8 cellular contexts compared by ENCODE assay signal in genomic region chr6:99614430-99615161, GRCh38. TPM values are rescaled to one million over a fixed set of nuclear protein-coding genes. Genes with fewer than 3 reads are reported as not detected.
DNase-seq lines count a peak whose midpoint lies in the region; ATAC-seq and TF ChIP-seq lines count a peak whose summit lies in the region.

No MANE protein-coding gene starts in this region.

- H3K36me3 ChIP-seq in SJSA1 (no peaks in the 10 kb centered on the region), skeletal muscle satellite cell (ENCODE audit: insufficient read depth, low read length) (no peaks in the 10 kb centered on the region)

- H3K27me3 ChIP-seq in SJSA1 (replicated peaks) (peaks cover 97% of the 10 kb centered on the region), foreskin keratinocyte (peaks cover 100% of the 10 kb centered on the region), skeletal muscle satellite cell (ENCODE audit: control insufficient read depth, insufficient read depth, low read length) (peaks cover 96% of the 10 kb centered on the region)

- peaks cover 26% of the 10 kb centered on the region for H3K4me1 Mint-ChIP-seq in activated CD4-positive, alpha-beta T cell treated with anti-CD3 and anti-CD28 coated beads, Interleukin-2, amount 10 ng/mL, durations not matched to agents 24 days and 14 days

- H3K9me3 Mint-ChIP-seq in activated CD4-positive, alpha-beta T cell treated with anti-CD3 and anti-CD28 coated beads, Interleukin-2, amount 10 ng/mL, durations not matched to agents 24 days and 14 days = peaks cover 12% of the 10 kb centered on the region

- no peak overlapping the region for H3K9ac ChIP-seq in skeletal muscle satellite cell (ENCODE audit: low read depth, low read length)

- H3K27ac ChIP-seq in SJSA1 (no peak overlapping the region), foreskin keratinocyte (no peak overlapping the region)

- H3K27me3 Mint-ChIP-seq in activated CD4-positive, alpha-beta T cell treated with anti-CD3 and anti-CD28 coated beads, Interleukin-2, amount 10 ng/mL, durations not matched to agents 24 days and 14 days = peaks cover 73% of the 10 kb centered on the region

- H3K9me3 ChIP-seq in SJSA1 (replicated peaks) (peaks cover 6% of the 10 kb centered on the region; the same call in 1 of the 2 replicates), skeletal muscle satellite cell (replicated peaks; ENCODE audit: low read length) (no peaks in the 10 kb centered on the region)

- H3K4me1 ChIP-seq in SJSA1 (replicated peaks) = peaks cover 18% of the 10 kb centered on the region
- H3K4me1 ChIP-seq in foreskin keratinocyte = peaks cover 4% of the 10 kb centered on the region
- peaks cover 15% of the 10 kb centered on the region for H3K4me1 ChIP-seq in skeletal muscle satellite cell (ENCODE audit: control insufficient read depth, insufficient read depth, low read length)

- TF ChIP-seq CTCF in foreskin keratinocyte (conservative IDR thresholded peaks at IDR 0.05) = no peak

- ATAC-seq in HG03159 (IDR thresholded peaks at IDR 0.05; ENCODE audit: unreplicated experiment) (peak; percentile 10), foreskin keratinocyte (peak; percentile 12)

- peaks cover 3% of the 10 kb centered on the region for H3K36me3 Mint-ChIP-seq in activated CD4-positive, alpha-beta T cell treated with anti-CD3 and anti-CD28 coated beads, Interleukin-2, amount 10 ng/mL, durations not matched to agents 24 days and 14 days (ENCODE audit: low read depth)

- H3K4me3 Mint-ChIP-seq in activated CD4-positive, alpha-beta T cell treated with anti-CD3 and anti-CD28 coated beads, Interleukin-2, amount 10 ng/mL, durations not matched to agents 24 days and 14 days = peak overlapping the region; percentile 55

- peak overlapping the region; percentile 75 for H3K4me2 ChIP-seq in skeletal muscle satellite cell (ENCODE audit: low read length)

- H3K27ac Mint-ChIP-seq in activated CD4-positive, alpha-beta T cell treated with anti-CD3 and anti-CD28 coated beads, Interleukin-2, amount 10 ng/mL, durations not matched to agents 24 days and 14 days = peak overlapping the region; percentile 1

- peak overlapping the region; percentile 25; the same call in 1 of the 2 replicates for H3K4me3 ChIP-seq in SJSA1
- peak overlapping the region; percentile 64 for H3K4me3 ChIP-seq in skeletal muscle satellite cell (ENCODE audit: low read length)

- intact Hi-C loops in activated CD4-positive, alpha-beta T cell treated with anti-CD3 and anti-CD28 coated beads, Interleukin-2, amount 10 ng/mL, durations not matched to agents 24 days and 14 days (cut with micrococcal nuclease) = loop anchor here (5.0 kb wide), 1 partner anchor 1788 kb away; no protein-coding TSS in a partner anchor

- peak; percentile 77 for DNase-seq in activated CD4-positive, alpha-beta T cell treated with anti-CD3 and anti-CD28 coated beads, Interleukin-2, amount 10 ng/mL, durations not matched to agents 24 days and 14 days
- DNase-seq in activated CD4-positive, alpha-beta T cell treated with anti-CD3 and anti-CD28 coated beads for 1 hour = no peak
- no peak for DNase-seq in SJSA1 (ENCODE audit: low read depth in 1 of 2, low spot score in 2 of 2)
- no peak for DNase-seq in foreskin keratinocyte
- no peak for DNase-seq in cortex of kidney (lab: John Stamatoyannopoulos, UW)
- no peak for DNase-seq in SIG-M5 (lab: John Stamatoyannopoulos, UW)

RNA-seq across cellular contexts. Expression of gene PRDM13, which starts 8.0 kb away (rescaled TPM):
- total RNA-seq in activated CD4-positive, alpha-beta T cell treated with anti-CD3 and anti-CD28 coated beads, Interleukin-2, amount 10 ng/mL, durations not matched to agents 24 days and 14 days = 0.05 TPM in 1 of 2 replicates, not detected in the other
- not detected in 2 replicates for total RNA-seq in SJSA1 (2014; rRNA removed; shearing (Covaris generic))
- total RNA-seq in foreskin keratinocyte = not detected in 2 replicates
- not detected in 2 replicates for polyA plus RNA-seq in foreskin keratinocyte
- total RNA-seq in skeletal muscle satellite cell (2012; rRNA removed) = not detected in 2 replicates

RNA-seq across cellular contexts. Expression of gene CCNC, which starts 46.1 kb away (rescaled TPM):
- 49.6 and 56.0 TPM in 2 replicates for total RNA-seq in activated CD4-positive, alpha-beta T cell treated with anti-CD3 and anti-CD28 coated beads, Interleukin-2, amount 10 ng/mL, durations not matched to agents 24 days and 14 days
- total RNA-seq in SJSA1 (2014; rRNA removed; shearing (Covaris generic)) = 114 and 120 TPM in 2 replicates
- 80.3 and 84.4 TPM in 2 replicates for total RNA-seq in foreskin keratinocyte
- 45.0 and 53.5 TPM in 2 replicates for polyA plus RNA-seq in foreskin keratinocyte
- total RNA-seq in skeletal muscle satellite cell (2012; rRNA removed) = 71.2 and 95.3 TPM in 2 replicates
